Comparison of ENCODE assay signal across 10 cellular contexts in genomic region chr21:14545906-14546480, GRCh38. TPM values are rescaled to one million over a fixed set of nuclear protein-coding genes. Genes with fewer than 3 reads are reported as not detected.
DNase-seq lines count a peak whose midpoint lies in the region; ATAC-seq and TF ChIP-seq lines count a peak whose summit lies in the region.
"Had no signal": no experiment of that assay in that cellular context is flagged by ENCODE, and none has a peak within 500 bp of the region (broad histone marks: within the 10 kb centered on the region; RNA-seq: fewer than 3 reads in every experiment).

Gene SAMSN1, minus strand, starts transcription at chr21:14546315. Its CDS starts 54 bp downstream, at chr21:14546261.

- CTCF ChIA-PET in activated CD4-positive, alpha-beta T cell treated with anti-CD3 and anti-CD28 coated beads, Interleukin-2, amount 10 ng/mL, durations not matched to agents 7 days and 5 days (lab: Charles Lee) = no interaction called here

- H3K4me2 ChIP-seq in osteoblast (ENCODE audit: insufficient read depth, low read length) = no peak within 1 kb of the TSS

- H3K36me3 Mint-ChIP-seq in activated CD4-positive, alpha-beta T cell treated with anti-CD3 and anti-CD28 coated beads, Interleukin-2, amount 10 ng/mL, durations not matched to agents 7 days and 5 days (ENCODE audit: low read depth) = peaks cover 18% of the 10 kb centered on the region
- H3K36me3 Mint-ChIP-seq: brain had no signal

- H3K36me3 ChIP-seq in BE2C (no peaks in the 10 kb centered on the region), osteoblast (ENCODE audit: insufficient read depth, low read length) (no peaks in the 10 kb centered on the region)

- TF ChIP-seq CTCF in BE2C (IDR thresholded peaks at IDR 0.05; ENCODE audit: low read depth, low read length) (no peak), osteoblast (IDR thresholded peaks at IDR 0.05; ENCODE audit: extremely low read depth, low read depth, low read length) (no peak)

- peaks cover 6% of the 10 kb centered on the region for H3K9me3 Mint-ChIP-seq in activated CD4-positive, alpha-beta T cell treated with anti-CD3 and anti-CD28 coated beads, Interleukin-2, amount 10 ng/mL, durations not matched to agents 7 days and 5 days
- H3K9me3 Mint-ChIP-seq: brain had no signal

- H3K4me3 ChIP-seq in BE2C (ENCODE audit: low read depth, low read length) = peak within 1 kb of the TSS; percentile 14; the same call in 1 of the 2 replicates
- no peak within 1 kb of the TSS for H3K4me3 ChIP-seq in osteoblast (ENCODE audit: insufficient read depth, low read length)

- no peaks in the 10 kb centered on the region for H3K4me1 ChIP-seq in BE2C
- no peaks in the 10 kb centered on the region for H3K4me1 ChIP-seq in osteoblast (ENCODE audit: insufficient read depth, low read length)

- DNase-seq in BE2C = peak; percentile 7
- peak; percentile 84 for DNase-seq in activated CD4-positive, alpha-beta T cell treated with anti-CD3 and anti-CD28 coated beads, Interleukin-2, amount 10 ng/mL, durations not matched to agents 7 days and 5 days
- DNase-seq in germinal center (ENCODE audit: low spot score) = peak; percentile 51
- peak; percentile 35 to 55 (median 54) for DNase-seq in stimulated activated CD4-positive, alpha-beta T cell treated with anti-CD3 and anti-CD28 coated beads, TNF-alpha, amount 100 ng/mL, for 24 hours (ENCODE audit: low read depth in 3 of 3)
- DNase-seq in hepatic stellate cell (ENCODE audit: low spot score) = no peak
- no peak for DNase-seq in osteoblast (ENCODE audit: insufficient read length, low spot score, missing footprints)

- POLR2A ChIA-PET in activated CD4-positive, alpha-beta T cell treated with anti-CD3 and anti-CD28 coated beads, Interleukin-2, amount 10 ng/mL, durations not matched to agents 7 days and 5 days (lab: Charles Lee) = interaction anchor here (0.6 kb wide), 1 partner anchor 190 kb away, joined by 3 read pairs; no protein-coding TSS in a partner anchor

- H3K4me3 Mint-ChIP-seq in activated CD4-positive, alpha-beta T cell treated with anti-CD3 and anti-CD28 coated beads, Interleukin-2, amount 10 ng/mL, durations not matched to agents 7 days and 5 days = peak within 1 kb of the TSS; percentile 92
- H3K4me3 Mint-ChIP-seq: brain had no signal

- no peak within 1 kb of the TSS for H3K27ac ChIP-seq in osteoblast (ENCODE audit: low read depth, low read length)

- H3K27ac Mint-ChIP-seq in activated CD4-positive, alpha-beta T cell treated with anti-CD3 and anti-CD28 coated beads, Interleukin-2, amount 10 ng/mL, durations not matched to agents 7 days and 5 days = peak within 1 kb of the TSS; percentile 89
- H3K27ac Mint-ChIP-seq: brain had no signal

- no peaks in the 10 kb centered on the region for H4K20me1 ChIP-seq in osteoblast (ENCODE audit: insufficient read depth, low read length)

- peak; percentile 85 for ATAC-seq in GM19467 (IDR thresholded peaks at IDR 0.05; ENCODE audit: unreplicated experiment)
- ATAC-seq in HG03571 (IDR thresholded peaks at IDR 0.05; ENCODE audit: unreplicated experiment) = peak; percentile 86

- no peaks in the 10 kb centered on the region for H3K27me3 Mint-ChIP-seq in activated CD4-positive, alpha-beta T cell treated with anti-CD3 and anti-CD28 coated beads, Interleukin-2, amount 10 ng/mL, durations not matched to agents 7 days and 5 days
- H3K27me3 Mint-ChIP-seq: brain had no signal

- peaks cover 67% of the 10 kb centered on the region for H3K4me1 Mint-ChIP-seq in activated CD4-positive, alpha-beta T cell treated with anti-CD3 and anti-CD28 coated beads, Interleukin-2, amount 10 ng/mL, durations not matched to agents 7 days and 5 days
- H3K4me1 Mint-ChIP-seq: brain had no signal

- H3K27me3 ChIP-seq in BE2C (no peaks in the 10 kb centered on the region), osteoblast (ENCODE audit: insufficient read depth, low read length) (no peaks in the 10 kb centered on the region)
- H3K27me3 ChIP-seq: BLaER1 treated with 17β-estradiol and CSF1 and Interleukin-3, amounts not matched to agents 10 nM and 100 nM had no signal

- H3K9me3 ChIP-seq in BE2C = no peaks in the 10 kb centered on the region
- H3K9me3 ChIP-seq in osteoblast (ENCODE audit: low read depth, low read length) = no peaks in the 10 kb centered on the region

- no peak within 1 kb of the TSS for H2AFZ ChIP-seq in osteoblast (ENCODE audit: low read length)

- H3K79me2 ChIP-seq in osteoblast (ENCODE audit: insufficient read depth, low read length) = no peaks in the 10 kb centered on the region

RNA-seq across cellular contexts. Expression of gene SAMSN1, which starts in this region (rescaled TPM):
- polyA plus RNA-seq in BE2C (2012; ENCODE audit: insufficient read depth, insufficient read length, low read depth) = 6.1 TPM
- 10 to 100 TPM; 51.3 to 59.0 TPM for total RNA-seq in activated CD4-positive, alpha-beta T cell treated with anti-CD3 and anti-CD28 coated beads, Interleukin-2, amount 10 ng/mL, durations not matched to agents 7 days and 5 days
- total RNA-seq in osteoblast = under 0.01 TPM in 1 of 2 replicates, not detected in the other

Comparison
In these comparisons a context has a peak if more than half of its experiments do, and no peak if none do; other contexts are left out.
1. RNA of gene SAMSN1 (total RNA-seq): 51.3 to 59.0 TPM in activated CD4-positive, alpha-beta T cell treated with anti-CD3 and anti-CD28 coated beads, Interleukin-2, amount 10 ng/mL, durations not matched to agents 7 days and 5 days; under 0.01 TPM in osteoblast; every median in the first group is over 10 times any median in the second.
2. DNase-seq: peak in BE2C (single experiment), activated CD4-positive, alpha-beta T cell treated with anti-CD3 and anti-CD28 coated beads, Interleukin-2, amount 10 ng/mL, durations not matched to agents 7 days and 5 days (single experiment), germinal center (single experiment) and stimulated activated CD4-positive, alpha-beta T cell treated with anti-CD3 and anti-CD28 coated beads, TNF-alpha, amount 100 ng/mL, for 24 hours (3 of 3); none in hepatic stellate cell (single experiment) and osteoblast (single experiment).